Comparison of ENCODE assay signal across 8 cellular contexts in the genomic region with DNA sequence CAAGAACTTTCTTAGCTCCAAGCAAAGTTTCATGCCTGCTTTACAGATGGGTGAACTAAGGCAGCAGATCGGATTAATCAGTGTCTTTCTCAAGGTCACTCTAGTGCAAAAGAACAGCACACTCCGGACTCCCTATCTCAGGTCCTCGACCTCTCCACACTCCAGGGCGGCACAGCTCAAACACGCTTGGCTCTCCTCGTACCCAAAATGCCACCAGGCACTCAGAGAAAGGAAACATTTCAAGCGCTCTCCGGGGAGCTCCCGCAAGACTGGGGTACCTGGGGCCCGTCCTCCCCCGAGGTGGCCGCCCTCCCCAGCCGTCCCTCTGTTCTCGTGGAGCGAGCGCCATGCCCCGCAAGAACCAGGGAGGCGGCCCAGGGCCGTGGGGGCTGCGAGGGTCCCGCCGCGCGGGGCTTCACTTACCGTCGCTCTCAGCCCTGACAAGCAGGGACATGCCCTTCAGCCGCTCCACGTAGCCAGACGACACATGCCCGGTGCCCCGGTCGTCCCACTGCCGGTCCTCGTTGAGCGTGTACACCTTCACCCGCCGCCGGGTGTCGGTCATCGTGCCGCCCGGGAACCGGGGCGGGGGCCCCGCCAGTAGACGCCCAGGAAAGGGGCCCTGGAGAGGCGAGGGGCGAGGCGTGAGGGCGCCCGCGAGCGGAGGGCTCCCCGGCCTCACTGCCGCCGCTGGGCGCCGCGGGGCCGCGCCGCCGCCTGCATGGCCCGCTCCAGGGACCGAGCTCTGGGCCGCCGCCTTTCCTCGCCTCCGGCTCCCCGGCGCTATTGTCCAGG. TPM values are rescaled to one million over a fixed set of nuclear protein-coding genes. Genes with fewer than 3 reads are reported as not detected.
A peak's percentile ranks its signal among the peaks of the same experiment; 100 is the strongest.
DNase-seq lines count a peak whose midpoint lies in the region; ATAC-seq lines count a peak whose summit lies in the region.

No MANE protein-coding gene starts in this region.

- peak overlapping the region; percentile 99 for H3K4me3 Mint-ChIP-seq in activated naive CD8-positive, alpha-beta T cell treated with anti-CD3 and anti-CD28 coated beads, Interleukin-2, amount 50 U/mL, for 24 hours

- under 1% methylated on average over 71 of the region's 71 CpGs for WGBS in right cardiac atrium

- peak; percentile 19 for DNase-seq in AG08395 (ENCODE audit: low spot score)
- peak; percentile 17 to 39 for DNase-seq in SJCRH30
- DNase-seq in activated naive CD8-positive, alpha-beta T cell treated with anti-CD3 and anti-CD28 coated beads, Interleukin-2, amount 50 U/mL, for 24 hours: peak; percentile 49
- DNase-seq in right cardiac atrium: peak; percentile 37 to 76 (median 74)
- no peak for DNase-seq in NCI-H774 (lab: John Stamatoyannopoulos, UW)

- H3K27me3 Mint-ChIP-seq in activated naive CD8-positive, alpha-beta T cell treated with anti-CD3 and anti-CD28 coated beads, Interleukin-2, amount 50 U/mL, for 24 hours: no peaks in the 10 kb centered on the region

- H3K27ac ChIP-seq in SJCRH30 (peak overlapping the region; percentile 97), right cardiac atrium (ENCODE audit: low read length) (peak overlapping the region; percentile 98), rectal smooth muscle tissue (ENCODE audit: low read depth, low read length) (peak overlapping the region; percentile 98)

- H3K4me1 ChIP-seq in SJCRH30 (no peaks in the 10 kb centered on the region), right cardiac atrium (ENCODE audit: control insufficient read depth, insufficient read depth, low read length) (peaks cover 4% of the 10 kb centered on the region), rectal smooth muscle tissue (ENCODE audit: control insufficient read depth, insufficient read depth, low read length) (peaks cover 3% of the 10 kb centered on the region)

- H3K9me3 ChIP-seq in SJCRH30 (replicated peaks) (no peaks in the 10 kb centered on the region), right cardiac atrium (ENCODE audit: control insufficient read depth, low read length) (no peaks in the 10 kb centered on the region)

- H3K36me3 Mint-ChIP-seq in activated naive CD8-positive, alpha-beta T cell treated with anti-CD3 and anti-CD28 coated beads, Interleukin-2, amount 50 U/mL, for 24 hours (ENCODE audit: low read depth): peaks cover 42% of the 10 kb centered on the region

- intact Hi-C loops in right cardiac atrium (cut with DNase I): no loop called here

- H3K36me3 ChIP-seq in SJCRH30 (peaks cover 24% of the 10 kb centered on the region), rectal smooth muscle tissue (ENCODE audit: control insufficient read depth, insufficient read depth, low read length) (peaks cover 2% of the 10 kb centered on the region)

- peaks cover 39% of the 10 kb centered on the region for H3K4me1 Mint-ChIP-seq in activated naive CD8-positive, alpha-beta T cell treated with anti-CD3 and anti-CD28 coated beads, Interleukin-2, amount 50 U/mL, for 24 hours

- H3K9me3 Mint-ChIP-seq in activated naive CD8-positive, alpha-beta T cell treated with anti-CD3 and anti-CD28 coated beads, Interleukin-2, amount 50 U/mL, for 24 hours: no peaks in the 10 kb centered on the region

- H3K27ac Mint-ChIP-seq in activated naive CD8-positive, alpha-beta T cell treated with anti-CD3 and anti-CD28 coated beads, Interleukin-2, amount 50 U/mL, for 24 hours: peak overlapping the region; percentile 100

- H3K27me3 ChIP-seq in SJCRH30: no peaks in the 10 kb centered on the region
- no peaks in the 10 kb centered on the region for H3K27me3 ChIP-seq in right cardiac atrium (ENCODE audit: control insufficient read depth, insufficient read depth)
- H3K27me3 ChIP-seq in rectal smooth muscle tissue (ENCODE audit: control insufficient read depth, insufficient read depth, low read length): no peaks in the 10 kb centered on the region

- ATAC-seq in GM19035 (IDR thresholded peaks at IDR 0.05; ENCODE audit: unreplicated experiment): peak; percentile 7
- ATAC-seq in HG03378 (IDR thresholded peaks at IDR 0.05; ENCODE audit: unreplicated experiment): peak; percentile 7
- peak; percentile 6 for ATAC-seq in activated naive CD8-positive, alpha-beta T cell treated with anti-CD3 and anti-CD28 coated beads, Interleukin-2, amount 50 U/mL, for 24 hours
- peak; percentile 12 to 22 for ATAC-seq in right cardiac atrium

- peak overlapping the region; percentile 91 for H3K9ac ChIP-seq in rectal smooth muscle tissue (ENCODE audit: low read length)

- H3K4me3 ChIP-seq in SJCRH30 (peak overlapping the region; percentile 90), right cardiac atrium (ENCODE audit: low read length) (peak overlapping the region; percentile 93), rectal smooth muscle tissue (ENCODE audit: low read length) (peak overlapping the region; percentile 91)

RNA-seq across cellular contexts. Expression of a gene that starts 0.8 kb away (rescaled TPM):
- 74.1 and 77.8 TPM in 2 replicates for total RNA-seq in SJCRH30 (2014; rRNA removed; shearing (Covaris generic))
- 10 to 100 TPM; 44.7 to 48.0 (median 47.1) TPM for total RNA-seq in right cardiac atrium
- polyA plus RNA-seq in right cardiac atrium: 42.4 TPM
